Comparison of ENCODE assay signal across 2 cellular contexts in genomic region chr1:43440358-43440757, GRCh38.
TF ChIP-seq lines count a peak whose summit lies in the region.

No MANE protein-coding gene starts in this region.

TF ChIP-seq in HepG2, 621 proteins besides CTCF, POLR2A, EP300 and RAD21 (continues in another document):
- no peak for TF ChIP-seq ARID3A (IDR thresholded peaks at IDR 0.05; ENCODE audit: low read depth, low read length)
- no peak for TF ChIP-seq NR2F1 (CRISPR knock-in tag; IDR thresholded peaks at IDR 0.05)
- TF ChIP-seq, protein P1, sequence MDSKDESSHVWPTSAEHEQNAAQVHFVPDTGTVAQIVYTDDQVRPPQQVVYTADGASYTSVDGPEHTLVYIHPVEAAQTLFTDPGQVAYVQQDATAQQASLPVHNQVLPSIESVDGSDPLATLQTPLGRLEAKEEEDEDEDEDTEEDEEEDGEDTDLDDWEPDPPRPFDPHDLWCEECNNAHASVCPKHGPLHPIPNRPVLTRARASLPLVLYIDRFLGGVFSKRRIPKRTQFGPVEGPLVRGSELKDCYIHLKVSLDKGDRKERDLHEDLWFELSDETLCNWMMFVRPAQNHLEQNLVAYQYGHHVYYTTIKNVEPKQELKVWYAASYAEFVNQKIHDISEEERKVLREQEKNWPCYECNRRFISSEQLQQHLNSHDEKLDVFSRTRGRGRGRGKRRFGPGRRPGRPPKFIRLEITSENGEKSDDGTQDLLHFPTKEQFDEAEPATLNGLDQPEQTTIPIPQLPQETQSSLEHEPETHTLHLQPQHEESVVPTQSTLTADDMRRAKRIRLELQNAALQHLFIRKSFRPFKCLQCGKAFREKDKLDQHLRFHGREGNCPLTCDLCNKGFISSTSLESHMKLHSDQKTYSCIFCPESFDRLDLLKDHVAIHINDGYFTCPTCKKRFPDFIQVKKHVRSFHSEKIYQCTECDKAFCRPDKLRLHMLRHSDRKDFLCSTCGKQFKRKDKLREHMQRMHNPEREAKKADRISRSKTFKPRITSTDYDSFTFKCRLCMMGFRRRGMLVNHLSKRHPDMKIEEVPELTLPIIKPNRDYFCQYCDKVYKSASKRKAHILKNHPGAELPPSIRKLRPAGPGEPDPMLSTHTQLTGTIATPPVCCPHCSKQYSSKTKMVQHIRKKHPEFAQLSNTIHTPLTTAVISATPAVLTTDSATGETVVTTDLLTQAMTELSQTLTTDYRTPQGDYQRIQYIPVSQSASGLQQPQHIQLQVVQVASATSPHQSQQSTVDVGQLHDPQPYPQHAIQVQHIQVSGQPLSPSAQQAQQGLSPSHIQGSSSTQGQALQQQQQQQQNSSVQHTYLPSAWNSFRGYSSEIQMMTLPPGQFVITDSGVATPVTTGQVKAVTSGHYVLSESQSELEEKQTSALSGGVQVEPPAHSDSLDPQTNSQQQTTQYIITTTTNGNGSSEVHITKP (CRISPR knock-in tag; IDR thresholded peaks at IDR 0.05; ENCODE audit: low read depth), result no peak
- TF ChIP-seq FOXK1 (CRISPR knock-in tag; IDR thresholded peaks at IDR 0.05; ENCODE audit: borderline replicate concordance, low read depth), result no peak
- TF ChIP-seq, protein P2, sequence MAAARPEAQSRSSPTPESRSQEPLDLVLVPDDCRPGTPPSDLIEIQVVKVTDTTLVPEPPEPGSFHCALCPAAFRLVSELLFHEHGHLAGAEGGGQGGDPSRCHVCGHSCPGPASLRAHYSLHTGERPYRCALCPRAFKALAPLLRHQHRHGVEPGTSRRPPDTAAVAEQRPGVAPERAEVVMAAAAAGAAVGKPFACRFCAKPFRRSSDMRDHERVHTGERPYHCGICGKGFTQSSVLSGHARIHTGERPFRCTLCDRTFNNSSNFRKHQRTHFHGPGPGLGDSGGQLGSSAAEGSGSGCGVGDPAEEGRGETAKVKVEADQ (CRISPR knock-in tag; IDR thresholded peaks at IDR 0.05; ENCODE audit: borderline replicate concordance), result no peak
- TF ChIP-seq ARHGAP35 (CRISPR knock-in tag; IDR thresholded peaks at IDR 0.05; ENCODE audit: borderline replicate concordance), result no peak
- no peak for TF ChIP-seq ZNF431 (CRISPR knock-in tag; IDR thresholded peaks at IDR 0.05; ENCODE audit: borderline replicate concordance, low read depth)
- TF ChIP-seq RORA (CRISPR knock-in tag; IDR thresholded peaks at IDR 0.05), result no peak
- TF ChIP-seq XRCC5 (optimal IDR thresholded peaks at IDR 0.05; ENCODE audit: low read length), result no peak
- TF ChIP-seq ZNF24 (IDR thresholded peaks at IDR 0.05), result no peak
- TF ChIP-seq, protein P3, sequence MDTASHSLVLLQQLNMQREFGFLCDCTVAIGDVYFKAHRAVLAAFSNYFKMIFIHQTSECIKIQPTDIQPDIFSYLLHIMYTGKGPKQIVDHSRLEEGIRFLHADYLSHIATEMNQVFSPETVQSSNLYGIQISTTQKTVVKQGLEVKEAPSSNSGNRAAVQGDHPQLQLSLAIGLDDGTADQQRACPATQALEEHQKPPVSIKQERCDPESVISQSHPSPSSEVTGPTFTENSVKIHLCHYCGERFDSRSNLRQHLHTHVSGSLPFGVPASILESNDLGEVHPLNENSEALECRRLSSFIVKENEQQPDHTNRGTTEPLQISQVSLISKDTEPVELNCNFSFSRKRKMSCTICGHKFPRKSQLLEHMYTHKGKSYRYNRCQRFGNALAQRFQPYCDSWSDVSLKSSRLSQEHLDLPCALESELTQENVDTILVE (CRISPR knock-in tag; IDR thresholded peaks at IDR 0.05), result no peak
- TF ChIP-seq GPN1 (CRISPR knock-in tag; IDR thresholded peaks at IDR 0.05; ENCODE audit: borderline replicate concordance), result no peak
- no peak for TF ChIP-seq POLR2AphosphoS5 (IDR thresholded peaks at IDR 0.05; ENCODE audit: low read depth, low read length)
- TF ChIP-seq BRD4 (CRISPR knock-in tag; IDR thresholded peaks at IDR 0.05), result no peak
- TF ChIP-seq CC2D1A (CRISPR knock-in tag; IDR thresholded peaks at IDR 0.05), result no peak
- TF ChIP-seq PBX2 (CRISPR knock-in tag; IDR thresholded peaks at IDR 0.05), result no peak

TF ChIP-seq in GM12891, 5 proteins besides CTCF, POLR2A, EP300 and RAD21:
- no peak for TF ChIP-seq TAF1 (IDR thresholded peaks at IDR 0.05; ENCODE audit: low read depth, low read length)
- no peak for TF ChIP-seq POU2F2 (IDR thresholded peaks at IDR 0.05; ENCODE audit: low read depth, low read length)
- TF ChIP-seq SPI1 (IDR thresholded peaks at IDR 0.05; ENCODE audit: low read depth, low read length), result no peak
- TF ChIP-seq POLR2AphosphoS5 (IDR thresholded peaks at IDR 0.05; ENCODE audit: low read depth, low read length), result no peak
- no peak for TF ChIP-seq PAX5 (IDR thresholded peaks at IDR 0.05; ENCODE audit: insufficient read depth, low read length, severe bottlenecking)
